ENCODE assay signal across 19 cellular contexts in genomic region chr10:316390-316789, GRCh38.
"Had no signal": no experiment of that assay in that cellular context is flagged by ENCODE, and none has a peak within 500 bp of the region (broad histone marks: within the 10 kb centered on the region; RNA-seq: fewer than 3 reads in every experiment).

No MANE protein-coding gene starts in this region.

- DNase-seq: activated CD4-positive, alpha-beta memory T cell treated with anti-CD3 and anti-CD28 coated beads, Interleukin-2, amount 10 ng/mL, durations not matched to agents 7 days and 5 days; activated CD4-positive, alpha-beta T cell treated with anti-CD3 and anti-CD28 coated beads for 48 hours; activated CD4-positive, CD25-positive, alpha-beta regulatory T cell; activated naive CD4-positive, alpha-beta T cell treated with anti-CD3 and anti-CD28 coated beads, Interleukin-2, amount 10 ng/mL, durations not matched to agents 7 days and 5 days; activated T-cell treated with anti-CD3 and anti-CD28 coated beads, Interleukin-2, amount 50 U/mL, for 24 hours; aorta; brain microvascular endothelial cell; cerebellar nuclear complex; effector CD4-positive, alpha-beta T cell; gastrocnemius medialis; kidney; left lung; mammary epithelial cell; mucosa of descending colon; naive thymus-derived CD4-positive, alpha-beta T cell; right cardiac atrium; stomach had no signal

- H3K27me3 Mint-ChIP-seq: activated CD4-positive, alpha-beta memory T cell treated with anti-CD3 and anti-CD28 coated beads, Interleukin-2, amount 10 ng/mL, durations not matched to agents 7 days and 5 days; activated T-cell treated with anti-CD3 and anti-CD28 coated beads, Interleukin-2, amount 50 U/mL, for 24 hours had no signal

- H3K27ac Mint-ChIP-seq: activated CD4-positive, alpha-beta memory T cell treated with anti-CD3 and anti-CD28 coated beads, Interleukin-2, amount 10 ng/mL, durations not matched to agents 7 days and 5 days; activated naive CD4-positive, alpha-beta T cell treated with anti-CD3 and anti-CD28 coated beads, Interleukin-2, amount 10 ng/mL, durations not matched to agents 7 days and 5 days had no signal

- H3K27ac ChIP-seq: brain microvascular endothelial cell, gastrocnemius medialis, left lung, prostate gland, stomach, thoracic aorta had no signal

- H3K9me3 Mint-ChIP-seq: activated CD4-positive, alpha-beta memory T cell treated with anti-CD3 and anti-CD28 coated beads, Interleukin-2, amount 10 ng/mL, durations not matched to agents 7 days and 5 days; activated T-cell treated with anti-CD3 and anti-CD28 coated beads, Interleukin-2, amount 50 U/mL, for 24 hours; naive thymus-derived CD4-positive, alpha-beta T cell had no signal

- H3K4me1 ChIP-seq: gastrocnemius medialis, prostate gland had no signal

- H3K27me3 ChIP-seq: brain microvascular endothelial cell, gastrocnemius medialis, left lung, stomach had no signal

- H3K9me3 ChIP-seq: gastrocnemius medialis, left lung, mucosa of descending colon, prostate gland, stomach, thoracic aorta had no signal

- H3K36me3 ChIP-seq: gastrocnemius medialis had no signal

- ATAC-seq: gastrocnemius medialis had no signal

- H3K4me3 Mint-ChIP-seq: activated CD4-positive, alpha-beta memory T cell treated with anti-CD3 and anti-CD28 coated beads, Interleukin-2, amount 10 ng/mL, durations not matched to agents 7 days and 5 days; activated naive CD4-positive, alpha-beta T cell treated with anti-CD3 and anti-CD28 coated beads, Interleukin-2, amount 10 ng/mL, durations not matched to agents 7 days and 5 days; activated T-cell treated with anti-CD3 and anti-CD28 coated beads, Interleukin-2, amount 50 U/mL, for 24 hours had no signal

- H3K4me3 ChIP-seq: gastrocnemius medialis, left lung, mucosa of descending colon, prostate gland, stomach, thoracic aorta had no signal
